Comparison of ENCODE assay signal across 1 cellular context in the genomic region with DNA sequence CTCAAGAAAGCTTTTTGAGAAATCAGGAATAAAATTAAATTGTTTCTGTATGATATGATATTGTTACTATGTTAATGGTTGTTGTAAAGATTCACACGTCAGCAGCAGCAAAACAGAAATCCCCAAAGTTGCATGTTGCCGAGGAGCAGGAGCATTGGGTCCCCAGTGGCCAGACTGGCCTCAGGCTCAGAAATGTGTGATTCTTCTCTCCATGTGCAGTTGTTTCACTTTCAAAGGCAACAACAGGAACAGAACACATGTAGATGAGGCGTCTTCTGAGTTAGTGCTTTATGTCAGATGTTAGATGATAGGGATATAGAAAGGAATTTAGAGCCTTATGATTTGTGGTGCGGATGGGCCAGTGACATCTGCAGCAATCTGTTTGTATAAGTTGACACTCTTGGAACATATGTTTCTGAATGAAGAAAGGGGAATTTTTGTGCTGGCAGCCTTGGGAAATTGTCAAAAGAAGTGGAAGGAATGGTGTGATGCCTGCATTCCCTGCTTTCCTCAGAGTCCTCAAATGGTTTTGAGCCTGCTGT.
TF ChIP-seq lines count a peak whose summit lies in the region.

No MANE protein-coding gene starts in this region.

TF ChIP-seq in K562, 482 proteins besides CTCF, POLR2A, EP300 and RAD21 (continued from another document):
- TF ChIP-seq, protein P1, sequence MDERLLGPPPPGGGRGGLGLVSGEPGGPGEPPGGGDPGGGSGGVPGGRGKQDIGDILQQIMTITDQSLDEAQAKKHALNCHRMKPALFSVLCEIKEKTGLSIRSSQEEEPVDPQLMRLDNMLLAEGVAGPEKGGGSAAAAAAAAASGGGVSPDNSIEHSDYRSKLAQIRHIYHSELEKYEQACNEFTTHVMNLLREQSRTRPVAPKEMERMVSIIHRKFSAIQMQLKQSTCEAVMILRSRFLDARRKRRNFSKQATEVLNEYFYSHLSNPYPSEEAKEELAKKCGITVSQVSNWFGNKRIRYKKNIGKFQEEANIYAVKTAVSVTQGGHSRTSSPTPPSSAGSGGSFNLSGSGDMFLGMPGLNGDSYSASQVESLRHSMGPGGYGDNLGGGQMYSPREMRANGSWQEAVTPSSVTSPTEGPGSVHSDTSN (CRISPR knock-in tag; IDR thresholded peaks at IDR 0.05; ENCODE audit: low read depth) = no peak
- TF ChIP-seq, protein P1 (tag; conservative IDR thresholded peaks at IDR 0.05; ENCODE audit: low read depth) = peak; percentile 35; the same call in 1 of the 2 replicates
- TF ChIP-seq, protein P2, sequence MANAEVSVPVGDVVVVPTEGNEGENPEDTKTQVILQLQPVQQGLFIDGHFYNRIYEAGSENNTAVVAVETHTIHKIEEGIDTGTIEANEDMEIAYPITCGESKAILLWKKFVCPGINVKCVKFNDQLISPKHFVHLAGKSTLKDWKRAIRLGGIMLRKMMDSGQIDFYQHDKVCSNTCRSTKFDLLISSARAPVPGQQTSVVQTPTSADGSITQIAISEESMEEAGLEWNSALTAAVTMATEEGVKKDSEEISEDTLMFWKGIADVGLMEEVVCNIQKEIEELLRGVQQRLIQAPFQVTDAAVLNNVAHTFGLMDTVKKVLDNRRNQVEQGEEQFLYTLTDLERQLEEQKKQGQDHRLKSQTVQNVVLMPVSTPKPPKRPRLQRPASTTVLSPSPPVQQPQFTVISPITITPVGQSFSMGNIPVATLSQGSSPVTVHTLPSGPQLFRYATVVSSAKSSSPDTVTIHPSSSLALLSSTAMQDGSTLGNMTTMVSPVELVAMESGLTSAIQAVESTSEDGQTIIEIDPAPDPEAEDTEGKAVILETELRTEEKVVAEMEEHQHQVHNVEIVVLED (CRISPR knock-in tag; IDR thresholded peaks at IDR 0.05) = no peak
